Comparison of ENCODE assay signal across 21 cellular contexts in genomic region chr1:25559996-25560395, GRCh38. TPM values are rescaled to one million over a fixed set of nuclear protein-coding genes. Genes with fewer than 3 reads are reported as not detected.
A peak's percentile ranks its signal among the peaks of the same experiment; 100 is the strongest.
DNase-seq lines count a peak whose midpoint lies in the region; ATAC-seq, FAIRE-seq and TF ChIP-seq lines count a peak whose summit lies in the region.
"Had no signal": no experiment of that assay in that cellular context is flagged by ENCODE, and none has a peak within 500 bp of the region (broad histone marks: within the 10 kb centered on the region; RNA-seq: fewer than 3 reads in every experiment).

No MANE protein-coding gene starts in this region.

- no peaks in the 10 kb centered on the region for H3K9me3 ChIP-seq in CD4-positive, alpha-beta T cell (ENCODE audit: control insufficient read depth, low read length)
- H3K9me3 ChIP-seq in HepG2 (ENCODE audit: low read length) = no peaks in the 10 kb centered on the region
- H3K9me3 ChIP-seq: gastroesophageal sphincter, left ventricle myocardium inferior, pancreas, sigmoid colon, testis had no signal

- in situ Hi-C loops in HepG2 (cut with HindIII; ENCODE audit: extremely low pct_ligation_motif_present, low pct_unique_long_range_greater_than_20kb) = no loop called here

- WGBS in HepG2 (ENCODE audit: low lambda C conversion rate) = 93% methylated on average over 9 of the region's 9 CpGs

- H2AFZ ChIP-seq in HepG2 (ENCODE audit: low read length) = no peak overlapping the region

- FAIRE-seq in HepG2 (lab: Jason Lieb, UNC) = no peak
- FAIRE-seq: GM18507, pancreas had no signal

- TF ChIP-seq POLR2A in HepG2 (IDR thresholded peaks at IDR 0.05; ENCODE audit: insufficient read depth in 1 of 2, low read depth in 2 of 2, low read length in 2 of 2) = no peak

- no peak overlapping the region for H3K9ac ChIP-seq in HepG2 (ENCODE audit: insufficient read depth, low read depth, low read length)

- peaks cover 86% of the 10 kb centered on the region for H3K36me3 Mint-ChIP-seq in CD4-positive, alpha-beta T cell (ENCODE audit: low read depth)
- peaks cover 3% of the 10 kb centered on the region for H3K36me3 Mint-ChIP-seq in IgD-negative memory B cell
- no peaks in the 10 kb centered on the region for H3K36me3 Mint-ChIP-seq in naive B cell

- ATAC-seq in CD4-positive, alpha-beta T cell (ENCODE audit: poor library complexity) = no peak
- ATAC-seq in naive B cell (ENCODE audit: low read depth in 2 of 2) (peak in 1 of 2 donors; percentile 18), HepG2 (no peak), GM21447 (IDR thresholded peaks at IDR 0.05; ENCODE audit: unreplicated experiment) (no peak)
- ATAC-seq: gastroesophageal sphincter, pancreas, PC-3 had no signal

- peak overlapping the region; percentile 86 for H3K27ac ChIP-seq in CD4-positive, alpha-beta T cell (ENCODE audit: low read depth, low read length)
- H3K27ac ChIP-seq in caudate nucleus (ENCODE audit: low read depth, low read length) (peak overlapping the region; percentile 97), HepG2 (ENCODE audit: extremely low read length, insufficient read depth, low read length) (no peak overlapping the region)
- H3K27ac ChIP-seq: pancreas, sigmoid colon, testis had no signal

- TF ChIP-seq EP300 in HepG2 (IDR thresholded peaks at IDR 0.05; ENCODE audit: low read depth in 2 of 2, low read length in 2 of 2) (no peak), HepG2 (CRISPR knock-in tag; IDR thresholded peaks at IDR 0.05; ENCODE audit: borderline replicate concordance) (no peak)

- no peaks in the 10 kb centered on the region for H3K79me2 ChIP-seq in HepG2 (ENCODE audit: insufficient read depth, low read length)

- TF ChIP-seq CTCF in CD4-positive, alpha-beta T cell (IDR thresholded peaks at IDR 0.05) = no peak
- no peak for TF ChIP-seq CTCF in HepG2 (CRISPR knock-in tag; IDR thresholded peaks at IDR 0.05)

- no peak for DNase-seq in CD4-positive, alpha-beta T cell
- peak in 1 of 61 donors; percentile 29 for DNase-seq in caudate nucleus (lab: John Stamatoyannopoulos, UW)
- DNase-seq in naive B cell = peak; percentile 42
- DNase-seq in HepG2 (ENCODE audit: low spot score) = no peak
- DNase-seq in SIG-M5 treated with dmso at 0.1 percent for 504 hours (lab: John Stamatoyannopoulos, UW; ENCODE audit: unreplicated experiment) = no peak
- DNase-seq: activated CD4-positive, alpha-beta T cell treated with anti-CD3 and anti-CD28 coated beads for 48 hours; AML-193; left ventricle myocardium inferior; NCI-H1105; NCI-H2171; NCI-H748 treated with DMSO at 0.1 percent for 48 hours; PC-3; sigmoid colon; stimulated activated CD4-positive, alpha-beta T cell treated with anti-CD3 and anti-CD28 coated beads, Interleukin-2, amount 100 ng/mL, for 24 hours; T1000; testis had no signal

- H4K20me1 ChIP-seq in HepG2 (ENCODE audit: insufficient read depth, low read length) = no peaks in the 10 kb centered on the region

- TF ChIP-seq RAD21 in HepG2 (CRISPR knock-in tag; IDR thresholded peaks at IDR 0.05) = no peak

- H3K27ac Mint-ChIP-seq in CD4-positive, alpha-beta T cell = peak overlapping the region; percentile 87
- H3K27ac Mint-ChIP-seq in IgD-negative memory B cell = peak overlapping the region in 2 of 3 donors; percentile 60 to 89
- peak overlapping the region in 4 of 6 donors; percentile 30 to 89 (median 79) for H3K27ac Mint-ChIP-seq in naive B cell

- no peaks in the 10 kb centered on the region for H3K27me3 Mint-ChIP-seq in CD4-positive, alpha-beta T cell
- no peaks in the 10 kb centered on the region for H3K27me3 Mint-ChIP-seq in IgD-negative memory B cell
- H3K27me3 Mint-ChIP-seq in naive B cell = no peaks in the 10 kb centered on the region

- CTCF ChIA-PET in CD4-positive, alpha-beta T cell (lab: Charles Lee) = no interaction called here
- CTCF ChIA-PET in HepG2 (lab: Yijun Ruan, JAX; ENCODE audit: low intra/inter-chr PET ratio, low total read pairs) = no interaction called here

- H3K36me3 ChIP-seq in HepG2 (replicated peaks in 1 of 2; ENCODE audit: control insufficient read depth in 1 of 2, insufficient read depth in 2 of 2, low read length in 2 of 2) = peaks cover 4 to 6% of the 10 kb centered on the region in 2 experiments; a peak in 4 of 5 replicates

- no TSS peak for BruUV-seq in HepG2 (replicated peaks; lab: Mats Ljungman, UMichigan)

- intact Hi-C loops in CD4-positive, alpha-beta T cell (cut with DNase I, micrococcal nuclease) = loop anchor here (5.0 to 10.0 kb wide), 2 partner anchors 55 to 117 kb away; no protein-coding TSS in a partner anchor
- intact Hi-C loops in HepG2 (cut with micrococcal nuclease; ENCODE audit: unreplicated experiment) = no loop called here

- POLR2A ChIA-PET in CD4-positive, alpha-beta T cell (lab: Charles Lee) = interaction anchor here (10.1 kb wide), 1 partner anchor 13 kb away, joined by 193 read pairs; the partner anchor contains the start of gene LDLRAP1
- POLR2A ChIA-PET in HepG2 (lab: Yijun Ruan, JAX) = no interaction called here

- peaks cover 13% of the 10 kb centered on the region for H3K4me1 ChIP-seq in HepG2 (ENCODE audit: insufficient read depth, low read length)
- H3K4me1 ChIP-seq: pancreas, testis had no signal

- no peaks in the 10 kb centered on the region for H3K27me3 ChIP-seq in CD4-positive, alpha-beta T cell (ENCODE audit: control insufficient read depth, insufficient read depth, low read length)
- no peaks in the 10 kb centered on the region for H3K27me3 ChIP-seq in HepG2 (ENCODE audit: control insufficient read depth in 1 of 2, insufficient read depth in 2 of 2, low read length in 2 of 2)
- H3K27me3 ChIP-seq: gastroesophageal sphincter, pancreas, sigmoid colon, testis had no signal

- no peak overlapping the region for H3K4me3 ChIP-seq in HepG2 (replicated peaks in 1 of 3; ENCODE audit: insufficient read depth in 1 of 3, low read depth in 2 of 3, low read length in 3 of 3)
- H3K4me3 ChIP-seq: gastroesophageal sphincter, left ventricle myocardium inferior, pancreas, sigmoid colon, testis had no signal

- peaks cover 93% of the 10 kb centered on the region for H3K4me1 Mint-ChIP-seq in CD4-positive, alpha-beta T cell (ENCODE audit: low read depth)
- H3K4me1 Mint-ChIP-seq in IgD-negative memory B cell = peaks cover 21 to 54% (median 40%) of the 10 kb centered on the region in 3 donors
- H3K4me1 Mint-ChIP-seq in naive B cell = peaks cover 33 to 70% (median 70%) of the 10 kb centered on the region in 3 donors

- H3K9me3 Mint-ChIP-seq in CD4-positive, alpha-beta T cell = no peaks in the 10 kb centered on the region
- no peaks in the 10 kb centered on the region for H3K9me3 Mint-ChIP-seq in IgD-negative memory B cell
- no peaks in the 10 kb centered on the region for H3K9me3 Mint-ChIP-seq in naive B cell

- H3K4me2 ChIP-seq in HepG2 (ENCODE audit: low read depth, low read length) = no peak overlapping the region

- peak overlapping the region; percentile 68 for H3K4me3 Mint-ChIP-seq in CD4-positive, alpha-beta T cell
- H3K4me3 Mint-ChIP-seq in IgD-negative memory B cell (peak overlapping the region in 1 of 4 donors; percentile 41), naive B cell (peak overlapping the region in 7 of 8 donors; percentile 20 to 65 (median 35))

RNA-seq across cellular contexts. Expression of gene LDLRAP1, which starts 16.6 kb away (rescaled TPM):
- 10 to 100 TPM; 70.5 to 73.5 TPM for total RNA-seq in CD4-positive, alpha-beta T cell
- polyA plus RNA-seq in IgD-negative memory B cell (60.5 TPM), naive B cell (ENCODE audit: low read depth in 6 of 6) (10 to 100 TPM; 19.1 to 25.9 (median 20.5) TPM), HepG2 (2011; rRNA removed) (12.1 and 13.7 TPM in 2 replicates)
- 6.3 and 7.2 TPM in 2 replicates for total RNA-seq in HepG2 (2016; rRNA removed; fragmentation: Illumina TruSeq; extraction: Trizol)
- total RNA-seq in HepG2 (2016; cell fraction: cytosol; rRNA removed; fragmentation: Illumina TruSeq; extraction: Trizol; ENCODE audit: low read depth) = 1.6 and 1.8 TPM in 2 replicates
- total RNA-seq in HepG2 (2016; cell fraction: insoluble cytoplasmic fraction; rRNA removed; fragmentation: Illumina TruSeq; extraction: Trizol) = 5.6 and 7.1 TPM in 2 replicates
- 5.1 and 6.4 TPM in 2 replicates for total RNA-seq in HepG2 (2016; cell fraction: membrane; rRNA removed; fragmentation: Illumina TruSeq; extraction: Trizol)
- 4.2 and 4.7 TPM in 2 replicates for total RNA-seq in HepG2 (2016; cell fraction: nucleus; rRNA removed; fragmentation: Illumina TruSeq; extraction: Trizol)
- 9.5 and 10.4 TPM in 2 replicates for polyA plus RNA-seq in HepG2 (2011; cell fraction: cytosol; rRNA removed)
- 22.0 and 26.7 TPM in 2 replicates for polyA plus RNA-seq in HepG2 (2011; cell fraction: nucleus; rRNA removed)
- 7.7 and 7.8 TPM in 2 replicates for polyA plus RNA-seq in HepG2 (2012)
- 1.6 and 1.8 TPM in 2 replicates for polyA plus RNA-seq in HepG2 (2016; cell fraction: cytosol; fragmentation: Illumina TruSeq; extraction: Trizol; ENCODE audit: low read depth)
- polyA plus RNA-seq in HepG2 (2016; cell fraction: insoluble cytoplasmic fraction; fragmentation: Illumina TruSeq; extraction: Trizol; ENCODE audit: low read depth) = 7.0 and 8.1 TPM in 2 replicates
- polyA plus RNA-seq in HepG2 (2016; cell fraction: membrane; fragmentation: Illumina TruSeq; extraction: Trizol; ENCODE audit: low read depth) = 4.6 and 4.8 TPM in 2 replicates
- 12.0 and 13.6 TPM in 2 replicates for polyA plus RNA-seq in HepG2 (2016; cell fraction: nucleus; fragmentation: Illumina TruSeq; extraction: Trizol; ENCODE audit: insufficient read depth, low read depth)
- 12.3 and 19.3 TPM in 2 replicates for polyA minus RNA-seq in HepG2 (2011; rRNA and poly(A)+ RNA removed; ENCODE audit: low replicate concordance)
- 6.8 and 10.5 TPM in 2 replicates for polyA minus RNA-seq in HepG2 (2011; cell fraction: cytosol; rRNA and poly(A)+ RNA removed)
- polyA minus RNA-seq in HepG2 (2011; cell fraction: nucleus; rRNA and poly(A)+ RNA removed) = 6.1 and 6.2 TPM in 2 replicates

RNA-seq across cellular contexts. Expression of gene MAN1C1, which starts 56.6 kb away (rescaled TPM):
- total RNA-seq in CD4-positive, alpha-beta T cell = 10 to 100 TPM; 44.4 to 46.9 TPM
- polyA plus RNA-seq in IgD-negative memory B cell = 0.49 TPM
- under 1 TPM in 3 of 6 donors, not detected in 3; 0.16 to 0.52 (median 0.44) TPM for polyA plus RNA-seq in naive B cell (ENCODE audit: low read depth in 6 of 6)
- total RNA-seq in HepG2 (2016; rRNA removed; fragmentation: Illumina TruSeq; extraction: Trizol) = 0.15 and 0.49 TPM in 2 replicates
- 0.26 and 0.30 TPM in 2 replicates for total RNA-seq in HepG2 (2016; cell fraction: cytosol; rRNA removed; fragmentation: Illumina TruSeq; extraction: Trizol; ENCODE audit: low read depth)
- total RNA-seq in HepG2 (2016; cell fraction: insoluble cytoplasmic fraction; rRNA removed; fragmentation: Illumina TruSeq; extraction: Trizol) = 0.32 and 0.39 TPM in 2 replicates
- total RNA-seq in HepG2 (2016; cell fraction: membrane; rRNA removed; fragmentation: Illumina TruSeq; extraction: Trizol) = 0.31 and 0.69 TPM in 2 replicates
- total RNA-seq in HepG2 (2016; cell fraction: nucleus; rRNA removed; fragmentation: Illumina TruSeq; extraction: Trizol) = 0.25 and 0.50 TPM in 2 replicates
- polyA plus RNA-seq in HepG2 (2011; rRNA removed) = 0.18 and 0.39 TPM in 2 replicates
- 0.30 and 0.31 TPM in 2 replicates for polyA plus RNA-seq in HepG2 (2011; cell fraction: cytosol; rRNA removed)
- polyA plus RNA-seq in HepG2 (2011; cell fraction: nucleus; rRNA removed) = 0.23 and 0.45 TPM in 2 replicates
- 0.08 and 0.34 TPM in 2 replicates for polyA plus RNA-seq in HepG2 (2012)
- 0.11 and 0.33 TPM in 2 replicates for polyA plus RNA-seq in HepG2 (2016; cell fraction: cytosol; fragmentation: Illumina TruSeq; extraction: Trizol; ENCODE audit: low read depth)
- 0.90 and 1.0 TPM in 2 replicates for polyA plus RNA-seq in HepG2 (2016; cell fraction: insoluble cytoplasmic fraction; fragmentation: Illumina TruSeq; extraction: Trizol; ENCODE audit: low read depth)
- 0.25 and 0.31 TPM in 2 replicates for polyA plus RNA-seq in HepG2 (2016; cell fraction: membrane; fragmentation: Illumina TruSeq; extraction: Trizol; ENCODE audit: low read depth)
- polyA plus RNA-seq in HepG2 (2016; cell fraction: nucleus; fragmentation: Illumina TruSeq; extraction: Trizol; ENCODE audit: insufficient read depth, low read depth) = 0.79 TPM in 1 of 2 replicates, not detected in the other
- polyA minus RNA-seq in HepG2 (2011; rRNA and poly(A)+ RNA removed; ENCODE audit: low replicate concordance) = 0.16 and 0.40 TPM in 2 replicates
- not detected in 2 replicates for polyA minus RNA-seq in HepG2 (2011; cell fraction: cytosol; rRNA and poly(A)+ RNA removed)
- 0.26 TPM in 1 of 2 replicates, not detected in the other for polyA minus RNA-seq in HepG2 (2011; cell fraction: nucleus; rRNA and poly(A)+ RNA removed)
